Comparison of ENCODE assay signal across 11 cellular contexts in the genomic region with DNA sequence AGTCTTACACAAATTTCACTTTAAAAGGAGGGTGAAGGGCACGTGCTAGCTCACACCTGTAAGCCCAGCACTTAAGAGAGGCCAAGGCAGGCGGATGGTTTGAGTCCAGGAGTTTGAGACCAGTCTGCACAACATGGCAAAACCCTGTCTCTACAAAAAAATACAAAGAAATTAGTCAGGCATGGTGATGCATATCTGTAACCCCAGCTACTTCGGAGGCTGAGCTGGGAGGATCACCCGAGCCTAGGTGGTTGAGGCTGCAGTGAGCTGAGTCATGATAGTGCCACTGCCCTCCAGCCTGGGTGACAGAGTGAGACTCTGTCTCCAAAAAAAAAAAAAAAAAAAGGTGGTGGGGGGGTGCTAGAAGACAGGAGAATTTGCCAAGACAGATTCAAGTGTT.
A peak's percentile ranks its signal among the peaks of the same experiment; 100 is the strongest.
DNase-seq lines count a peak whose midpoint lies in the region; ATAC-seq, FAIRE-seq and TF ChIP-seq lines count a peak whose summit lies in the region.
"Had no signal": no experiment of that assay in that cellular context is flagged by ENCODE, and none has a peak within 500 bp of the region (broad histone marks: within the 10 kb centered on the region; RNA-seq: fewer than 3 reads in every experiment).

No MANE protein-coding gene starts in this region.

- POLR2A ChIA-PET in HepG2 (lab: Yijun Ruan, JAX) = no interaction called here

- H3F3A ChIP-seq in GM23248 (ENCODE audit: insufficient read depth) = peaks cover 37% of the 10 kb centered on the region

- no peak overlapping the region for H3K4me2 ChIP-seq in GM23248 (ENCODE audit: unreplicated experiment)
- no peak overlapping the region for H3K4me2 ChIP-seq in HepG2 (ENCODE audit: low read depth, low read length)
- H3K4me2 ChIP-seq in osteoblast (ENCODE audit: insufficient read depth, low read length) = no peak overlapping the region

- DNase-seq in GM23248 (no peak), T-helper 22 cell (ENCODE audit: low read depth) (peak; percentile 49), HepG2 (ENCODE audit: low spot score) (no peak), posterior vena cava (ENCODE audit: low spot score) (no peak), osteoblast (ENCODE audit: insufficient read length, low spot score, missing footprints) (no peak), NCI-H345 treated with DMSO at 0.1 percent for 48 hours (lab: John Stamatoyannopoulos, UW; ENCODE audit: unreplicated experiment) (no peak)
- peak; percentile 33 for DNase-seq in activated naive CD8-positive, alpha-beta T cell treated with anti-CD3 and anti-CD28 coated beads, Interleukin-2, amount 50 U/mL, for 16 hours (ENCODE audit: low read depth, low spot score)
- DNase-seq in stimulated activated CD4-positive, alpha-beta T cell treated with anti-CD3 and anti-CD28 coated beads, Interleukin-4, amount 100 ng/mL, for 1 hour = peak; percentile 60
- DNase-seq: aorta had no signal

- H2AFZ ChIP-seq in GM23248 (no peak overlapping the region), HepG2 (ENCODE audit: low read length) (no peak overlapping the region), osteoblast (ENCODE audit: low read length) (no peak overlapping the region)

- intact Hi-C loops in HepG2 (cut with micrococcal nuclease; ENCODE audit: unreplicated experiment) = no loop called here
- intact Hi-C loops in posterior vena cava (cut with DNase I) = no loop called here

- FAIRE-seq in HepG2 (lab: Jason Lieb, UNC) = no peak

- TF ChIP-seq RAD21 in HepG2 (CRISPR knock-in tag; IDR thresholded peaks at IDR 0.05) = no peak

- TF ChIP-seq CTCF in HepG2 (CRISPR knock-in tag; IDR thresholded peaks at IDR 0.05) (no peak), osteoblast (IDR thresholded peaks at IDR 0.05; ENCODE audit: extremely low read depth, low read depth, low read length) (no peak)

- in situ Hi-C loops in GM23248 (cut with MboI) = no loop called here
- in situ Hi-C loops in HepG2 (cut with HindIII; ENCODE audit: extremely low pct_ligation_motif_present, low pct_unique_long_range_greater_than_20kb) = no loop called here

- no peak for ATAC-seq in HepG2

- H3K27me3 ChIP-seq in GM23248 (replicated peaks; ENCODE audit: insufficient read depth) (no peaks in the 10 kb centered on the region), HepG2 (ENCODE audit: control insufficient read depth in 1 of 2, insufficient read depth in 2 of 2, low read length in 2 of 2) (no peaks in the 10 kb centered on the region), osteoblast (ENCODE audit: insufficient read depth, low read length) (no peaks in the 10 kb centered on the region)
- H3K27me3 ChIP-seq: neutrophil had no signal

- H3K36me3 ChIP-seq in GM23248 (ENCODE audit: low read depth) (peaks cover 15% of the 10 kb centered on the region; the same call in 1 of the 2 replicates), HepG2 (replicated peaks in 1 of 2; ENCODE audit: control insufficient read depth in 1 of 2, insufficient read depth in 2 of 2, low read length in 2 of 2) (peaks cover 7 to 15% of the 10 kb centered on the region in 2 experiments), osteoblast (ENCODE audit: insufficient read depth, low read length) (no peaks in the 10 kb centered on the region)

- H3K79me2 ChIP-seq in GM23248 (ENCODE audit: insufficient read depth) (peaks cover 100% of the 10 kb centered on the region), HepG2 (ENCODE audit: insufficient read depth, low read length) (no peaks in the 10 kb centered on the region), osteoblast (ENCODE audit: insufficient read depth, low read length) (peaks cover 64% of the 10 kb centered on the region)

- H3K4me1 ChIP-seq in GM23248 (ENCODE audit: insufficient read depth) (peaks cover 18% of the 10 kb centered on the region), HepG2 (ENCODE audit: insufficient read depth, low read length) (peaks cover 5% of the 10 kb centered on the region; the same call in 1 of the 2 replicates), osteoblast (ENCODE audit: insufficient read depth, low read length) (peaks cover 17% of the 10 kb centered on the region)

- 0 out of 2 replicates have a peak overlapping the region, but pooled peaks have one; percentile 0 for H3K9ac ChIP-seq in GM23248
- H3K9ac ChIP-seq in HepG2 (ENCODE audit: insufficient read depth, low read depth, low read length) = no peak overlapping the region

- H3K9me3 ChIP-seq in GM23248 (ENCODE audit: low read depth) (no peaks in the 10 kb centered on the region), HepG2 (ENCODE audit: low read length) (peaks cover 11% of the 10 kb centered on the region), osteoblast (ENCODE audit: low read depth, low read length) (no peaks in the 10 kb centered on the region)
- H3K9me3 ChIP-seq: neutrophil had no signal

- no peak for TF ChIP-seq EP300 in HepG2 (IDR thresholded peaks at IDR 0.05; ENCODE audit: low read depth in 2 of 2, low read length in 2 of 2)
- TF ChIP-seq EP300 in HepG2 (CRISPR knock-in tag; IDR thresholded peaks at IDR 0.05; ENCODE audit: borderline replicate concordance) = no peak

- H3K4me3 ChIP-seq in GM23248 (no peak overlapping the region), HepG2 (replicated peaks in 1 of 3; ENCODE audit: insufficient read depth in 1 of 3, low read depth in 2 of 3, low read length in 3 of 3) (no peak overlapping the region), osteoblast (ENCODE audit: insufficient read depth, low read length) (no peak overlapping the region)

- 88 to 93% methylated on average over 4 of the region's 4 CpGs for WGBS in GM23248 (ENCODE audit: low coverage in 1 of 2, low lambda C conversion rate in 2 of 2, missing lambda C conversion rate in 2 of 2), 2 experiments
- WGBS in HepG2 (ENCODE audit: low lambda C conversion rate) = 98% methylated on average over 4 of the region's 4 CpGs

- H3K27ac ChIP-seq in GM23248 (peak overlapping the region; percentile 29), HepG2 (ENCODE audit: extremely low read length, insufficient read depth, low read length) (no peak overlapping the region), osteoblast (ENCODE audit: low read depth, low read length) (no peak overlapping the region)
- H3K27ac ChIP-seq: epithelial cell of prostate had no signal

- no peak for TF ChIP-seq POLR2A in HepG2 (IDR thresholded peaks at IDR 0.05; ENCODE audit: insufficient read depth in 1 of 2, low read depth in 2 of 2, low read length in 2 of 2)

- H4K20me1 ChIP-seq in GM23248 (ENCODE audit: insufficient read depth) = no peaks in the 10 kb centered on the region
- 0 out of 2 replicates have a peak, but pooled peaks cover 3% of the 10 kb centered on the region for H4K20me1 ChIP-seq in HepG2 (ENCODE audit: insufficient read depth, low read length)
- H4K20me1 ChIP-seq in osteoblast (ENCODE audit: insufficient read depth, low read length) = no peaks in the 10 kb centered on the region

- no peaks in the 10 kb centered on the region for H3K9me2 ChIP-seq in GM23248 (ENCODE audit: insufficient read depth)

- CTCF ChIA-PET in HepG2 (lab: Yijun Ruan, JAX; ENCODE audit: low intra/inter-chr PET ratio, low total read pairs) = no interaction called here

- BruUV-seq in HepG2 (replicated peaks; lab: Mats Ljungman, UMichigan) = no TSS peak

TF ChIP-seq in HepG2, 621 proteins besides CTCF, POLR2A, EP300 and RAD21:
- TF ChIP-seq ZMAT3 (CRISPR knock-in tag; conservative IDR thresholded peaks at IDR 0.05) = no peak
- TF ChIP-seq FOSL2 (CRISPR knock-in tag; IDR thresholded peaks at IDR 0.05) = no peak
- TF ChIP-seq SMC3 (IDR thresholded peaks at IDR 0.05; ENCODE audit: low read length) = no peak
- no peak for TF ChIP-seq ZNF781 (CRISPR knock-in tag; IDR thresholded peaks at IDR 0.05; ENCODE audit: borderline replicate concordance, not compliant biosample characterization)
- no peak for TF ChIP-seq RFX1 (IDR thresholded peaks at IDR 0.05)

Comparison
In these comparisons a context has a peak if more than half of its experiments do, and no peak if none do; other contexts are left out.
1. DNase-seq: peak in T-helper 22 cell (single experiment), activated naive CD8-positive, alpha-beta T cell treated with anti-CD3 and anti-CD28 coated beads, Interleukin-2, amount 50 U/mL, for 16 hours (single experiment) and stimulated activated CD4-positive, alpha-beta T cell treated with anti-CD3 and anti-CD28 coated beads, Interleukin-4, amount 100 ng/mL, for 1 hour (single experiment); none in GM23248 (single experiment), HepG2 (single experiment), posterior vena cava (single experiment), osteoblast (single experiment) and NCI-H345 treated with DMSO at 0.1 percent for 48 hours (single experiment).